Comparison of ENCODE assay signal across 21 cellular contexts in the genomic region with DNA sequence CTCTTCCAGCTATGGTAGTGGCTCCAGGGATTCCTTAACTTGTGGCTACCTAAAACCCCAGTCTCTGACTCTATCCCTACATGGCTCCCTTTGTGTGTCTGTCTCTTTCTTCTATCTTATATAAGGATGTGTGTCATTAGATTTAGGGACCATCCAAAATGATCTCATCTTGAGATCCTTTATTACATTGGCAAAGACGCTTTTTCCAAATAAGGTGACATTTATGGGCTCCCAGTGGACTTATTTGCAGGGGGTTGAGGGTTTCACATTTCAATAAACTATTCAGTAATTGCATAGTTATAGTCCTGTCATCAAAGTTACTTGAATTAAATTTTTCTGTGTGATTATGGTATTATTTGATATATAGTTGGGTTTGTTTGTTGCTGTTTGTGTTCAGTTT.
"Had no signal": no experiment of that assay in that cellular context is flagged by ENCODE, and none has a peak within 500 bp of the region (broad histone marks: within the 10 kb centered on the region; RNA-seq: fewer than 3 reads in every experiment).

No MANE protein-coding gene starts in this region.

- H3K27ac ChIP-seq: coronary artery, dorsolateral prefrontal cortex, esophagus muscularis mucosa, gastrocnemius medialis, heart right ventricle, left lung, lower lobe of right lung had no signal

- DNase-seq: dermis blood vessel endothelial cell; dorsolateral prefrontal cortex; effector CD4-positive, alpha-beta T cell; effector memory CD4-positive, alpha-beta T cell; foreskin melanocyte; gastrocnemius medialis; glutamatergic neuron; head of caudate nucleus; heart right ventricle; hippocampal formation; left cardiac atrium; left lung; left ventricle myocardium superior; lower lobe of right lung; mesenchymal stem cell; mucosa of descending colon; naive B cell; naive thymus-derived CD8-positive, alpha-beta T cell had no signal

- H3K27me3 ChIP-seq: dorsolateral prefrontal cortex, esophagus muscularis mucosa, gastrocnemius medialis, heart right ventricle, left lung had no signal

- H3K27ac Mint-ChIP-seq: mesothelial cell of epicardium; naive thymus-derived CD8-positive, alpha-beta T cell had no signal

- H3K36me3 Mint-ChIP-seq: naive B cell had no signal

- H3K27me3 Mint-ChIP-seq: naive B cell; naive thymus-derived CD8-positive, alpha-beta T cell had no signal

- H3K9me3 ChIP-seq: esophagus muscularis mucosa, gastrocnemius medialis, left lung, lower lobe of right lung, mucosa of descending colon had no signal

- ATAC-seq: gastrocnemius medialis; heart right ventricle; left cardiac atrium; left lung; left ventricle myocardium superior; lower lobe of right lung; naive thymus-derived CD8-positive, alpha-beta T cell had no signal

- H3K4me3 Mint-ChIP-seq: mesothelial cell of epicardium, naive B cell had no signal

- H3K9me3 Mint-ChIP-seq: naive B cell; naive thymus-derived CD8-positive, alpha-beta T cell had no signal
